In genomic region chr12:47777151-47777550, GRCh38 we compare ENCODE assay signal across 16 cellular contexts. TPM values are rescaled to one million over a fixed set of nuclear protein-coding genes. Genes with fewer than 3 reads are reported as not detected.
DNase-seq lines count a peak whose midpoint lies in the region; ATAC-seq, FAIRE-seq and TF ChIP-seq lines count a peak whose summit lies in the region.
"Had no signal": no experiment of that assay in that cellular context is flagged by ENCODE, and none has a peak within 500 bp of the region (broad histone marks: within the 10 kb centered on the region; RNA-seq: fewer than 3 reads in every experiment).

No MANE protein-coding gene starts in this region.

- peak overlapping the region; percentile 94 for H3K4me2 ChIP-seq in K562 (ENCODE audit: insufficient read depth, low read length)

- WGBS in K562 (ENCODE audit: insufficient coverage, low coverage, missing lambda C conversion rate): 33% methylated on average over 1 of the region's 1 CpG

- peak overlapping the region; percentile 31 for H3K27ac Mint-ChIP-seq in activated CD4-positive, alpha-beta memory T cell treated with anti-CD3 and anti-CD28 coated beads, Interleukin-2, amount 10 ng/mL, durations not matched to agents 7 days and 5 days
- no peak overlapping the region for H3K27ac Mint-ChIP-seq in activated CD4-positive, alpha-beta memory T cell treated with anti-CD3 and anti-CD28 coated beads for 36 hours
- peak overlapping the region; percentile 78 for H3K27ac Mint-ChIP-seq in neural crest cell (ENCODE audit: unreplicated experiment)

- no peak overlapping the region for H2AFZ ChIP-seq in K562 (ENCODE audit: low read depth, low read length)

- peaks cover 60% of the 10 kb centered on the region for H3K4me1 Mint-ChIP-seq in activated CD4-positive, alpha-beta memory T cell treated with anti-CD3 and anti-CD28 coated beads, Interleukin-2, amount 10 ng/mL, durations not matched to agents 7 days and 5 days
- H3K4me1 Mint-ChIP-seq in activated CD4-positive, alpha-beta memory T cell treated with anti-CD3 and anti-CD28 coated beads for 36 hours (ENCODE audit: low read depth): peaks cover 25% of the 10 kb centered on the region
- peaks cover 51% of the 10 kb centered on the region for H3K4me1 Mint-ChIP-seq in neural crest cell

- POLR2A ChIA-PET in activated CD4-positive, alpha-beta memory T cell treated with anti-CD3 and anti-CD28 coated beads, Interleukin-2, amount 10 ng/mL, durations not matched to agents 7 days and 5 days (lab: Charles Lee): interaction anchor here (1.0 to 6.8 kb wide), 10 partner anchors 8 to 381 kb away, joined by 3 to 55 read pairs (median 6); no protein-coding TSS in a partner anchor
- POLR2A ChIA-PET in activated CD4-positive, alpha-beta memory T cell treated with anti-CD3 and anti-CD28 coated beads for 36 hours (lab: Charles Lee): interaction anchor here (1.0 to 3.0 kb wide), 7 partner anchors 10 to 128 kb away, joined by 3 to 9 read pairs (median 3); partner anchors contain the start of gene VDR
- POLR2A ChIA-PET in K562 (lab: Yijun Ruan, JAX): interaction anchor here (0.6 to 5.4 kb wide), 17 partner anchors 8 to 67 kb away, joined by 3 to 38 read pairs (median 4); partner anchors contain the start of gene RAPGEF3

- ATAC-seq in K562 (no peak), thoracic aorta (ENCODE audit: insufficient number of reproducible peaks, low FRiP score, low read depth) (no peak)
- ATAC-seq: stimulated activated naive CD8-positive, alpha-beta T cell treated with anti-CD3 and anti-CD28 coated beads, Interleukin-15, amount 100 ng/mL, for 72 hours had no signal

- H3K4me3 ChIP-seq in K562: no peak overlapping the region
- H3K4me3 ChIP-seq in thoracic aorta: no peak overlapping the region

- peaks cover 19% of the 10 kb centered on the region for H3K36me3 Mint-ChIP-seq in activated CD4-positive, alpha-beta memory T cell treated with anti-CD3 and anti-CD28 coated beads, Interleukin-2, amount 10 ng/mL, durations not matched to agents 7 days and 5 days (ENCODE audit: low read depth)
- H3K36me3 Mint-ChIP-seq in activated CD4-positive, alpha-beta memory T cell treated with anti-CD3 and anti-CD28 coated beads for 36 hours: no peaks in the 10 kb centered on the region
- no peaks in the 10 kb centered on the region for H3K36me3 Mint-ChIP-seq in neural crest cell (ENCODE audit: low read depth)

- BruUV-seq in K562 (replicated peaks; lab: Mats Ljungman, UMichigan): no TSS peak

- no peaks in the 10 kb centered on the region for H3K9me3 ChIP-seq in K562 (replicated peaks; ENCODE audit: control insufficient read depth, insufficient read depth, low read depth, low read length)
- H3K9me3 ChIP-seq in thoracic aorta: no peaks in the 10 kb centered on the region

- CTCF ChIA-PET in activated CD4-positive, alpha-beta memory T cell treated with anti-CD3 and anti-CD28 coated beads, Interleukin-2, amount 10 ng/mL, durations not matched to agents 7 days and 5 days (lab: Charles Lee): interaction anchor here (0.9 to 18.5 kb wide), 8 partner anchors 11 to 71 kb away, joined by 3 to 431 read pairs (median 21); no protein-coding TSS in a partner anchor
- CTCF ChIA-PET in activated CD4-positive, alpha-beta memory T cell treated with anti-CD3 and anti-CD28 coated beads for 36 hours (lab: Charles Lee): interaction anchor here (0.9 to 18.6 kb wide), 13 partner anchors 8 to 66 kb away, joined by 3 to 837 read pairs (median 4); partner anchors contain the start of gene RAPGEF3
- CTCF ChIA-PET in K562 (lab: Yijun Ruan, JAX; ENCODE audit: low intra/inter-chr PET ratio): interaction anchor here (1.2 to 4.5 kb wide), 2 partner anchors 34 to 62 kb away, joined by 3 to 42 read pairs; no protein-coding TSS in a partner anchor

- intact Hi-C loops in activated CD4-positive, alpha-beta memory T cell treated with anti-CD3 and anti-CD28 coated beads for 36 hours (cut with micrococcal nuclease): loop anchor here (5.0 kb wide), 1 partner anchor 125 kb away; no protein-coding TSS in a partner anchor
- intact Hi-C loops in K562 (cut with micrococcal nuclease): no loop called here

- peak overlapping the region; percentile 92 for H3K27ac ChIP-seq in K562 (ENCODE audit: extremely low read depth, low read depth, low read length)
- peak overlapping the region; percentile 62 to 78 for H3K27ac ChIP-seq in thoracic aorta

- TF ChIP-seq CTCF in K562 (IDR thresholded peaks at IDR 0.05 in 2 of 3, conservative IDR thresholded peaks at IDR 0.05 in 1 of 3; ENCODE audit: insufficient read depth in 2 of 3, low read depth in 1 of 3, low read length in 3 of 3) (no peak), neural crest cell (conservative IDR thresholded peaks at IDR 0.05) (no peak), thoracic aorta (IDR thresholded peaks at IDR 0.05) (no peak)

- H3K36me3 ChIP-seq in K562 (ENCODE audit: control insufficient read depth, insufficient read depth, low read length) (peaks cover 36% of the 10 kb centered on the region; the same call in 2 of the 3 replicates), thoracic aorta (no peaks in the 10 kb centered on the region)

- DNase-seq in activated CD4-positive, alpha-beta memory T cell treated with anti-CD3 and anti-CD28 coated beads, Interleukin-2, amount 10 ng/mL, durations not matched to agents 7 days and 5 days: no peak
- DNase-seq in activated CD4-positive, alpha-beta memory T cell treated with anti-CD3 and anti-CD28 coated beads for 36 hours: no peak
- DNase-seq in K562 (ENCODE audit: extremely low read depth in 1 of 4, low spot score in 3 of 4): no peak
- DNase-seq in neural crest cell (ENCODE audit: low read depth, low spot score): no peak
- DNase-seq in thoracic aorta (ENCODE audit: low spot score): no peak
- no peak for DNase-seq in kidney tubule cell (ENCODE audit: low spot score)
- no peak for DNase-seq in GM12892 (ENCODE audit: insufficient read length)
- DNase-seq in NCI-H2171 (lab: John Stamatoyannopoulos, UW): no peak
- DNase-seq: activated CD4-positive, alpha-beta T cell treated with anti-CD3 and anti-CD28 coated beads for 1 hour; central memory CD4-positive, alpha-beta T cell; H9; NCI-H1436 treated with DMSO at 0.1 percent for 48 hours; stimulated activated CD4-positive, alpha-beta T cell treated with anti-CD3 and anti-CD28 coated beads, Interleukin-1b, Interleukin-23, amount 100 ng/mL, for 48 hours; stimulated activated naive CD8-positive, alpha-beta T cell treated with anti-CD3 and anti-CD28 coated beads, Interleukin-15, amount 100 ng/mL, for 72 hours had no signal

- H4K20me1 ChIP-seq in K562 (replicated peaks; ENCODE audit: control insufficient read depth, insufficient read depth, low read length): peaks cover 13% of the 10 kb centered on the region; the same call in 1 of the 2 replicates

- no peak for TF ChIP-seq EP300 in K562 (IDR thresholded peaks at IDR 0.05; ENCODE audit: low read length)

- peaks cover 54 to 67% of the 10 kb centered on the region in 2 experiments for H3K4me1 ChIP-seq in K562 (replicated peaks in 1 of 2; ENCODE audit: control insufficient read depth in 2 of 2, insufficient read depth in 2 of 2, low read length in 2 of 2)
- peaks cover 54 to 68% of the 10 kb centered on the region in 2 donors for H3K4me1 ChIP-seq in thoracic aorta (ENCODE audit: control insufficient read depth in 1 of 2, low read depth in 2 of 2)

- in situ Hi-C loops in K562 (cut with MboI): loop anchor here (10.0 kb wide), 1 partner anchor 62 kb away; no protein-coding TSS in a partner anchor

- no peaks in the 10 kb centered on the region for H3K9me3 Mint-ChIP-seq in activated CD4-positive, alpha-beta memory T cell treated with anti-CD3 and anti-CD28 coated beads, Interleukin-2, amount 10 ng/mL, durations not matched to agents 7 days and 5 days
- H3K9me3 Mint-ChIP-seq in activated CD4-positive, alpha-beta memory T cell treated with anti-CD3 and anti-CD28 coated beads for 36 hours: no peaks in the 10 kb centered on the region
- no peaks in the 10 kb centered on the region for H3K9me3 Mint-ChIP-seq in neural crest cell
- H3K9me3 Mint-ChIP-seq: H9; nephron; stimulated activated naive CD8-positive, alpha-beta T cell treated with anti-CD3 and anti-CD28 coated beads, Interleukin-15, amount 100 ng/mL, for 72 hours had no signal

- H3K27me3 ChIP-seq in K562 (ENCODE audit: control insufficient read depth in 2 of 2, insufficient read depth in 2 of 2, low read length in 2 of 2) (no peaks in the 10 kb centered on the region), thoracic aorta (replicated peaks; ENCODE audit: insufficient read depth) (no peaks in the 10 kb centered on the region)

- no peak for FAIRE-seq in K562 (lab: Jason Lieb, UNC)
- no peak for FAIRE-seq in GM12892 (lab: Jason Lieb, UNC)
- FAIRE-seq: A204.1 had no signal

- TF ChIP-seq RAD21 in K562 (CRISPR knock-in tag; conservative IDR thresholded peaks at IDR 0.05 in 1 of 2, IDR thresholded peaks at IDR 0.05 in 1 of 2): no peak

- TF ChIP-seq POLR2A in K562 (conservative IDR thresholded peaks at IDR 0.05): no peak
- TF ChIP-seq POLR2A in GM12892 (IDR thresholded peaks at IDR 0.05; ENCODE audit: low read depth, low read length): no peak

- no peak overlapping the region for H3K4me3 Mint-ChIP-seq in activated CD4-positive, alpha-beta memory T cell treated with anti-CD3 and anti-CD28 coated beads, Interleukin-2, amount 10 ng/mL, durations not matched to agents 7 days and 5 days
- no peak overlapping the region for H3K4me3 Mint-ChIP-seq in activated CD4-positive, alpha-beta memory T cell treated with anti-CD3 and anti-CD28 coated beads for 36 hours
- H3K4me3 Mint-ChIP-seq in neural crest cell: peak overlapping the region; percentile 93
- H3K4me3 Mint-ChIP-seq: H9; stimulated activated naive CD8-positive, alpha-beta T cell treated with anti-CD3 and anti-CD28 coated beads, Interleukin-15, amount 100 ng/mL, for 72 hours had no signal

- peaks cover 72% of the 10 kb centered on the region for H3K79me2 ChIP-seq in K562 (ENCODE audit: control insufficient read depth, insufficient read depth, low read length)

- peaks cover 5% of the 10 kb centered on the region for H3K27me3 Mint-ChIP-seq in activated CD4-positive, alpha-beta memory T cell treated with anti-CD3 and anti-CD28 coated beads, Interleukin-2, amount 10 ng/mL, durations not matched to agents 7 days and 5 days
- no peaks in the 10 kb centered on the region for H3K27me3 Mint-ChIP-seq in activated CD4-positive, alpha-beta memory T cell treated with anti-CD3 and anti-CD28 coated beads for 36 hours
- H3K27me3 Mint-ChIP-seq in neural crest cell (ENCODE audit: low read depth): peaks cover 13% of the 10 kb centered on the region
- H3K27me3 Mint-ChIP-seq: stimulated activated naive CD8-positive, alpha-beta T cell treated with anti-CD3 and anti-CD28 coated beads, Interleukin-15, amount 100 ng/mL, for 72 hours had no signal

- peaks cover 5% of the 10 kb centered on the region for H3K9me1 ChIP-seq in K562 (ENCODE audit: control insufficient read depth, insufficient read depth, low read length)

- peak overlapping the region; percentile 84 to 88 for H3K9ac ChIP-seq in K562 (ENCODE audit: insufficient read depth in 1 of 2, low read depth in 2 of 2, low read length in 2 of 2)

RNA-seq across cellular contexts. Expression of gene SLC48A1, which starts 4.1 kb away (rescaled TPM):
- total RNA-seq in activated CD4-positive, alpha-beta memory T cell treated with anti-CD3 and anti-CD28 coated beads, Interleukin-2, amount 10 ng/mL, durations not matched to agents 7 days and 5 days: 10 to 100 TPM; 19.4 to 22.6 TPM
- total RNA-seq in activated CD4-positive, alpha-beta memory T cell treated with anti-CD3 and anti-CD28 coated beads for 36 hours: 10 to 100 TPM; 13.7 to 16.2 TPM
- 18.5 and 36.8 TPM in 2 replicates for total RNA-seq in K562 (2011; cell fraction: chromatin; rRNA removed; ENCODE audit: low replicate concordance)
- total RNA-seq in K562 (2011; cell fraction: nucleolus; rRNA removed): 31.2 and 31.5 TPM in 2 replicates
- 45.5 and 69.2 TPM in 2 replicates for total RNA-seq in K562 (2011; cell fraction: nucleoplasm; rRNA removed)
- total RNA-seq in K562 (2014; rRNA removed): 16.3 and 25.4 TPM in 2 replicates
- total RNA-seq in K562 (2014; rRNA removed; fragmentation: Illumina TruSeq; extraction: Trizol): 13.1 and 18.3 TPM in 2 replicates
- total RNA-seq in K562 (2015; rRNA removed; fragmentation: Illumina TruSeq; extraction: Trizol): 16.1 and 16.2 TPM in 2 replicates
- 37.5 and 41.9 TPM in 2 replicates for total RNA-seq in K562 (2021)
- polyA plus RNA-seq in K562 (2011; rRNA removed): 10.7 and 15.7 TPM in 2 replicates
- polyA plus RNA-seq in K562 (2011; cell fraction: cytosol; rRNA removed): 16.7 and 26.0 TPM in 2 replicates
- polyA plus RNA-seq in K562 (2011; cell fraction: nucleus; rRNA removed): 25.7 and 35.1 TPM in 2 replicates
- polyA plus RNA-seq in K562 (2012): 22.2 and 44.4 TPM in 2 replicates
- polyA plus RNA-seq in K562 (2014; fragmentation: Illumina TruSeq; extraction: Trizol): 28.6 and 30.4 TPM in 2 replicates
- 10 to 100 TPM; 23.5 to 26.9 TPM for polyA plus RNA-seq in K562 (2014; fragmentation: Nextera tagmentation; extraction: Ambion mirVana)
- polyA plus RNA-seq in K562 (2014; rRNA removed): 18.7 and 23.6 TPM in 2 replicates
- polyA minus RNA-seq in K562 (2011; rRNA and poly(A)+ RNA removed): 7.6 and 8.9 TPM in 2 replicates
- polyA minus RNA-seq in K562 (2011; cell fraction: cytosol; rRNA and poly(A)+ RNA removed): 14.8 and 17.6 TPM in 2 replicates
- polyA minus RNA-seq in K562 (2011; cell fraction: nucleus; rRNA and poly(A)+ RNA removed): 6.9 and 11.6 TPM in 2 replicates
- 11.6 and 13.0 TPM in 2 replicates for total RNA-seq in neural crest cell
- 100 to 1,000 TPM in 1 of 2 donors, 10 to 100 TPM in 1; 60.5 to 107 TPM for total RNA-seq in thoracic aorta
- 2.1 TPM for polyA plus RNA-seq in GM12892 (2012; ENCODE audit: missing spikeins)

RNA-seq across cellular contexts. Expression of gene RAPGEF3, which starts 18.5 kb away (rescaled TPM):
- total RNA-seq in activated CD4-positive, alpha-beta memory T cell treated with anti-CD3 and anti-CD28 coated beads, Interleukin-2, amount 10 ng/mL, durations not matched to agents 7 days and 5 days: 1 to 10 TPM; 1.4 to 1.6 TPM
- total RNA-seq in activated CD4-positive, alpha-beta memory T cell treated with anti-CD3 and anti-CD28 coated beads for 36 hours: 1 to 10 TPM; 2.1 to 2.5 TPM
- 1.5 and 4.3 TPM in 2 replicates for total RNA-seq in K562 (2011; cell fraction: chromatin; rRNA removed; ENCODE audit: low replicate concordance)
- total RNA-seq in K562 (2011; cell fraction: nucleolus; rRNA removed): 2.2 and 2.3 TPM in 2 replicates
- 1.7 and 2.3 TPM in 2 replicates for total RNA-seq in K562 (2011; cell fraction: nucleoplasm; rRNA removed)
- total RNA-seq in K562 (2014; rRNA removed) (0.45 and 0.78 TPM in 2 replicates), K562 (2014; rRNA removed; fragmentation: Illumina TruSeq; extraction: Trizol) (0.15 and 0.16 TPM in 2 replicates), K562 (2015; rRNA removed; fragmentation: Illumina TruSeq; extraction: Trizol) (0.15 and 0.33 TPM in 2 replicates), K562 (2021) (0.78 and 1.3 TPM in 2 replicates), neural crest cell (0.89 and 1.4 TPM in 2 replicates), thoracic aorta (10 to 100 TPM; 40.9 to 77.4 TPM)
- polyA plus RNA-seq in K562 (2011; rRNA removed) (0.38 and 0.61 TPM in 2 replicates), K562 (2014; fragmentation: Illumina TruSeq; extraction: Trizol) (0.37 and 0.43 TPM in 2 replicates), K562 (2014; fragmentation: Nextera tagmentation; extraction: Ambion mirVana) (under 1 TPM in 1 of 2 experiments, not detected in 1; 0.03 TPM), K562 (2014; rRNA removed) (0.44 and 1.1 TPM in 2 replicates)
- 0.49 and 0.50 TPM in 2 replicates for polyA plus RNA-seq in K562 (2011; cell fraction: cytosol; rRNA removed)
- polyA plus RNA-seq in K562 (2011; cell fraction: nucleus; rRNA removed): 2.9 and 5.0 TPM in 2 replicates
- polyA plus RNA-seq in K562 (2012): 0.76 and 2.1 TPM in 2 replicates
- 0.60 and 0.78 TPM in 2 replicates for polyA minus RNA-seq in K562 (2011; rRNA and poly(A)+ RNA removed)
- not detected in 2 replicates for polyA minus RNA-seq in K562 (2011; cell fraction: cytosol; rRNA and poly(A)+ RNA removed)
- polyA minus RNA-seq in K562 (2011; cell fraction: nucleus; rRNA and poly(A)+ RNA removed): 1.3 and 3.3 TPM in 2 replicates
- polyA plus RNA-seq in GM12892 (2012; ENCODE audit: missing spikeins): 0.59 TPM

RNA-seq across cellular contexts. Expression of gene HDAC7, which starts 42.6 kb away (rescaled TPM):
- total RNA-seq in activated CD4-positive, alpha-beta memory T cell treated with anti-CD3 and anti-CD28 coated beads, Interleukin-2, amount 10 ng/mL, durations not matched to agents 7 days and 5 days: 100 to 1,000 TPM; 315 to 328 TPM
- total RNA-seq in activated CD4-positive, alpha-beta memory T cell treated with anti-CD3 and anti-CD28 coated beads for 36 hours: 100 to 1,000 TPM; 257 to 280 TPM
- 123 and 300 TPM in 2 replicates for total RNA-seq in K562 (2011; cell fraction: chromatin; rRNA removed; ENCODE audit: low replicate concordance)
- 143 and 147 TPM in 2 replicates for total RNA-seq in K562 (2011; cell fraction: nucleolus; rRNA removed)
- total RNA-seq in K562 (2011; cell fraction: nucleoplasm; rRNA removed): 123 and 161 TPM in 2 replicates
- 38.4 and 57.4 TPM in 2 replicates for total RNA-seq in K562 (2014; rRNA removed)
- 22.2 and 30.2 TPM in 2 replicates for total RNA-seq in K562 (2014; rRNA removed; fragmentation: Illumina TruSeq; extraction: Trizol)
- 26.7 and 28.2 TPM in 2 replicates for total RNA-seq in K562 (2015; rRNA removed; fragmentation: Illumina TruSeq; extraction: Trizol)
- 119 and 129 TPM in 2 replicates for total RNA-seq in K562 (2021)
- 31.1 and 33.7 TPM in 2 replicates for polyA plus RNA-seq in K562 (2011; rRNA removed)
- 20.6 and 43.9 TPM in 2 replicates for polyA plus RNA-seq in K562 (2011; cell fraction: cytosol; rRNA removed)
- polyA plus RNA-seq in K562 (2011; cell fraction: nucleus; rRNA removed): 215 and 430 TPM in 2 replicates
- polyA plus RNA-seq in K562 (2012): 67.8 and 112 TPM in 2 replicates
- polyA plus RNA-seq in K562 (2014; fragmentation: Illumina TruSeq; extraction: Trizol): 71.9 and 82.7 TPM in 2 replicates
- 1 to 10 TPM; 2.5 to 3.8 TPM for polyA plus RNA-seq in K562 (2014; fragmentation: Nextera tagmentation; extraction: Ambion mirVana)
- polyA plus RNA-seq in K562 (2014; rRNA removed): 78.0 and 82.7 TPM in 2 replicates
- 8.5 and 12.0 TPM in 2 replicates for polyA minus RNA-seq in K562 (2011; rRNA and poly(A)+ RNA removed)
- polyA minus RNA-seq in K562 (2011; cell fraction: cytosol; rRNA and poly(A)+ RNA removed): 28.2 and 32.6 TPM in 2 replicates
- polyA minus RNA-seq in K562 (2011; cell fraction: nucleus; rRNA and poly(A)+ RNA removed): 41.2 and 50.1 TPM in 2 replicates
- total RNA-seq in neural crest cell: 76.0 and 76.6 TPM in 2 replicates
- total RNA-seq in thoracic aorta: 100 to 1,000 TPM in 1 of 2 donors, 10 to 100 TPM in 1; 77.8 to 112 TPM
- 29.1 TPM for polyA plus RNA-seq in GM12892 (2012; ENCODE audit: missing spikeins)

RNA-seq across cellular contexts. Expression of gene ENDOU, which starts 51.9 kb away (rescaled TPM):
- not detected for total RNA-seq in activated CD4-positive, alpha-beta memory T cell treated with anti-CD3 and anti-CD28 coated beads, Interleukin-2, amount 10 ng/mL, durations not matched to agents 7 days and 5 days
- total RNA-seq in activated CD4-positive, alpha-beta memory T cell treated with anti-CD3 and anti-CD28 coated beads for 36 hours: not detected
- not detected in 2 replicates for total RNA-seq in K562 (2011; cell fraction: chromatin; rRNA removed; ENCODE audit: low replicate concordance)
- total RNA-seq in K562 (2011; cell fraction: nucleolus; rRNA removed): not detected in 2 replicates
- not detected in 2 replicates for total RNA-seq in K562 (2011; cell fraction: nucleoplasm; rRNA removed)
- total RNA-seq in K562 (2014; rRNA removed) (0.04 TPM in 1 of 2 replicates, not detected in the other), K562 (2014; rRNA removed; fragmentation: Illumina TruSeq; extraction: Trizol) (not detected in 2 replicates), K562 (2015; rRNA removed; fragmentation: Illumina TruSeq; extraction: Trizol) (not detected in 2 replicates), K562 (2021) (not detected in 2 replicates), neural crest cell (not detected in 2 replicates), thoracic aorta (under 1 TPM in 1 of 2 donors, not detected in 1; 0.49 TPM)
- polyA plus RNA-seq in K562 (2011; rRNA removed) (0.03 TPM in 1 of 2 replicates, not detected in the other), K562 (2014; fragmentation: Illumina TruSeq; extraction: Trizol) (not detected in 2 replicates), K562 (2014; fragmentation: Nextera tagmentation; extraction: Ambion mirVana) (not detected), K562 (2014; rRNA removed) (not detected in 2 replicates)
- 0.04 TPM in 1 of 2 replicates, not detected in the other for polyA plus RNA-seq in K562 (2011; cell fraction: cytosol; rRNA removed)
- 0.16 TPM in 1 of 2 replicates, not detected in the other for polyA plus RNA-seq in K562 (2011; cell fraction: nucleus; rRNA removed)
- polyA plus RNA-seq in K562 (2012): 0.17 TPM in 1 of 2 replicates, not detected in the other
- polyA minus RNA-seq in K562 (2011; rRNA and poly(A)+ RNA removed): 0.12 TPM in 1 of 2 replicates, not detected in the other
- not detected in 2 replicates for polyA minus RNA-seq in K562 (2011; cell fraction: cytosol; rRNA and poly(A)+ RNA removed)
- not detected in 2 replicates for polyA minus RNA-seq in K562 (2011; cell fraction: nucleus; rRNA and poly(A)+ RNA removed)
- 0.49 TPM for polyA plus RNA-seq in GM12892 (2012; ENCODE audit: missing spikeins)
- total RNA-seq: H9 had no signal

Comparison
In these comparisons a context has a peak if more than half of its experiments do, and no peak if none do; other contexts are left out.
1. RNA of gene RAPGEF3, which starts 18.5 kb away (total RNA-seq): 40.9 to 77.4 TPM in thoracic aorta; 2.1 to 2.5 TPM in activated CD4-positive, alpha-beta memory T cell treated with anti-CD3 and anti-CD28 coated beads for 36 hours, 1.4 to 1.6 TPM in activated CD4-positive, alpha-beta memory T cell treated with anti-CD3 and anti-CD28 coated beads, Interleukin-2, amount 10 ng/mL, durations not matched to agents 7 days and 5 days, 0.89 to 1.4 TPM in neural crest cell and 0.15 to 4.3 TPM in K562; every median in the first group is over 4 times any median in the second.